8 cellular contexts compared by ENCODE assay signal in the genomic region with DNA sequence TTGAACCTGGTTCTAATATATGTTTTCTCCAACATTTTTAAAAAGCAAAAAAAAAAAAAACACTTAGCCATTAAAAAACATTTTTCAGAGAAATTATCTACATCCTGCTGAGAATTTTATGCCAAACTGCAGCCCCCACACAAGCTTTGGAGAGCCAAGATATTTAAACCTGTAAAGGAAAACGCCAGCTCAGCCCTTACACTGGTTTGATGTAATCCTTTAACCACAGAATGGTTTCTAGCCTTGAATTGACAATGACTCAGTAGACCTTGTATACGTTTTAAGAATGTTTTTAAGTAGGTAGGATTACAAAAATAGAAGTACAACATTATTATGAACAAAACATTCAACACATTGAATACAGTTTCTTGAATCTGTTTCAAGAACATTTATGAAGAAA.
A peak's percentile ranks its signal among the peaks of the same experiment; 100 is the strongest.
DNase-seq lines count a peak whose midpoint lies in the region; ATAC-seq and TF ChIP-seq lines count a peak whose summit lies in the region.
"Had no signal": no experiment of that assay in that cellular context is flagged by ENCODE, and none has a peak within 500 bp of the region (broad histone marks: within the 10 kb centered on the region; RNA-seq: fewer than 3 reads in every experiment).

No MANE protein-coding gene starts in this region.

- peak; percentile 65 for DNase-seq in Daoy (ENCODE audit: low read depth)
- no peak for DNase-seq in activated naive CD8-positive, alpha-beta T cell treated with anti-CD3 and anti-CD28 coated beads, Interleukin-2, amount 10 ng/mL, durations not matched to agents 7 days and 5 days
- peak; percentile 91 for DNase-seq in non-pigmented ciliary epithelial cell (ENCODE audit: low read depth)
- no peak for DNase-seq in cerebellar cortex (ENCODE audit: low spot score)
- no peak for DNase-seq in vagina (ENCODE audit: extremely low spot score in 2 of 2)
- DNase-seq in effector CD8-positive, alpha-beta T cell (lab: John Stamatoyannopoulos, UW) = no peak
- DNase-seq: Peyer's patch had no signal

- H3K4me2 ChIP-seq in Loucy (ENCODE audit: low read depth, low read length, poor library complexity, severe bottlenecking) = peak overlapping the region; percentile 5

- H3K27ac ChIP-seq in vagina = no peak overlapping the region
- H3K27ac ChIP-seq: Peyer's patch had no signal

- H2AFZ ChIP-seq in Loucy (ENCODE audit: low read length) = no peak overlapping the region

- TF ChIP-seq CTCF in Loucy (conservative IDR thresholded peaks at IDR 0.05; ENCODE audit: low read length) = no peak
- no peak for TF ChIP-seq CTCF in vagina (IDR thresholded peaks at IDR 0.05)

- peaks cover 19% of the 10 kb centered on the region for H3K4me1 Mint-ChIP-seq in activated naive CD8-positive, alpha-beta T cell treated with anti-CD3 and anti-CD28 coated beads, Interleukin-2, amount 10 ng/mL, durations not matched to agents 7 days and 5 days

- H3K9me3 ChIP-seq in Loucy (ENCODE audit: insufficient read depth, low read depth, low read length) = no peaks in the 10 kb centered on the region
- H3K9me3 ChIP-seq in vagina = no peaks in the 10 kb centered on the region
- H3K9me3 ChIP-seq: Peyer's patch had no signal

- no peak overlapping the region for H3K9ac ChIP-seq in Loucy (ENCODE audit: low read depth, low read length, poor library complexity, severe bottlenecking)

- H3K79me2 ChIP-seq in Loucy (ENCODE audit: insufficient read depth, low read length) = no peaks in the 10 kb centered on the region

- no peaks in the 10 kb centered on the region for H3K9me2 ChIP-seq in Loucy (replicated peaks; ENCODE audit: low read depth, low read length)

- no peak overlapping the region for H3K27ac Mint-ChIP-seq in activated naive CD8-positive, alpha-beta T cell treated with anti-CD3 and anti-CD28 coated beads, Interleukin-2, amount 10 ng/mL, durations not matched to agents 7 days and 5 days

- no peak for TF ChIP-seq POLR2A in vagina (IDR thresholded peaks at IDR 0.05)

- POLR2A ChIA-PET in activated naive CD8-positive, alpha-beta T cell treated with anti-CD3 and anti-CD28 coated beads, Interleukin-2, amount 10 ng/mL, durations not matched to agents 7 days and 5 days (lab: Charles Lee) = no interaction called here

- no peaks in the 10 kb centered on the region for H3K27me3 ChIP-seq in Loucy (ENCODE audit: insufficient read depth, low read length, poor library complexity, severe bottlenecking)
- H3K27me3 ChIP-seq in vagina = no peaks in the 10 kb centered on the region
- H3K27me3 ChIP-seq: Peyer's patch had no signal

- no peaks in the 10 kb centered on the region for H3F3A ChIP-seq in Loucy (ENCODE audit: low read depth)

- H3K36me3 ChIP-seq in Loucy (ENCODE audit: insufficient read depth, low read length) (no peaks in the 10 kb centered on the region), vagina (no peaks in the 10 kb centered on the region)
- H3K36me3 ChIP-seq: Peyer's patch had no signal

- H3K36me3 Mint-ChIP-seq in activated naive CD8-positive, alpha-beta T cell treated with anti-CD3 and anti-CD28 coated beads, Interleukin-2, amount 10 ng/mL, durations not matched to agents 7 days and 5 days = peaks cover 34% of the 10 kb centered on the region

- ATAC-seq in activated naive CD8-positive, alpha-beta T cell treated with anti-CD3 and anti-CD28 coated beads, Interleukin-2, amount 10 ng/mL, durations not matched to agents 7 days and 5 days (ENCODE audit: low read depth) = peak; percentile 73

- H3K9me3 Mint-ChIP-seq in activated naive CD8-positive, alpha-beta T cell treated with anti-CD3 and anti-CD28 coated beads, Interleukin-2, amount 10 ng/mL, durations not matched to agents 7 days and 5 days = peaks cover 1% of the 10 kb centered on the region

- H3K4me3 ChIP-seq in Loucy (ENCODE audit: low read length, poor library complexity, severe bottlenecking) (no peak overlapping the region), vagina (no peak overlapping the region)
- H3K4me3 ChIP-seq: Peyer's patch had no signal

- peaks cover 21% of the 10 kb centered on the region for H3K4me1 ChIP-seq in Loucy (ENCODE audit: insufficient read depth, low read length, poor library complexity, severe bottlenecking)
- peaks cover 6% of the 10 kb centered on the region for H3K4me1 ChIP-seq in vagina
- H3K4me1 ChIP-seq: Peyer's patch had no signal

- H4K20me1 ChIP-seq in Loucy (ENCODE audit: insufficient read depth, low read length, poor library complexity, severe bottlenecking) = no peaks in the 10 kb centered on the region

- no peaks in the 10 kb centered on the region for H3K27me3 Mint-ChIP-seq in activated naive CD8-positive, alpha-beta T cell treated with anti-CD3 and anti-CD28 coated beads, Interleukin-2, amount 10 ng/mL, durations not matched to agents 7 days and 5 days

- intact Hi-C loops in vagina (cut with DNase I) = no loop called here

- no peak overlapping the region for H3K4me3 Mint-ChIP-seq in activated naive CD8-positive, alpha-beta T cell treated with anti-CD3 and anti-CD28 coated beads, Interleukin-2, amount 10 ng/mL, durations not matched to agents 7 days and 5 days

Comparison
In these comparisons a context has a peak if more than half of its experiments do, and no peak if none do; other contexts are left out.
1. DNase-seq: peak in Daoy (single experiment) and non-pigmented ciliary epithelial cell (single experiment); none in activated naive CD8-positive, alpha-beta T cell treated with anti-CD3 and anti-CD28 coated beads, Interleukin-2, amount 10 ng/mL, durations not matched to agents 7 days and 5 days (single experiment), cerebellar cortex (single experiment), vagina (0 of 2) and effector CD8-positive, alpha-beta T cell (single experiment).